In genomic region chr15:92069308-92070244, GRCh38 we compare ENCODE assay signal across 8 cellular contexts.
DNase-seq lines count a peak whose midpoint lies in the region; ATAC-seq and TF ChIP-seq lines count a peak whose summit lies in the region.

No MANE protein-coding gene starts in this region.

- no peaks in the 10 kb centered on the region for H4K20me1 ChIP-seq in GM23338 (replicated peaks; ENCODE audit: insufficient read depth)

- H2AFZ ChIP-seq in neuronal stem cell (ENCODE audit: low read length) (no peak overlapping the region), GM23338 (no peak overlapping the region)

- H2BK120ac ChIP-seq in neuronal stem cell (ENCODE audit: low read depth, low read length) = no peak overlapping the region

- no peaks in the 10 kb centered on the region for H3K9me3 ChIP-seq in neuronal stem cell (replicated peaks in 1 of 2; ENCODE audit: control insufficient read depth in 2 of 2, insufficient read depth in 1 of 2, low read depth in 1 of 2, low read length in 2 of 2)
- H3K9me3 ChIP-seq in upper lobe of right lung = no peaks in the 10 kb centered on the region
- no peaks in the 10 kb centered on the region for H3K9me3 ChIP-seq in SJCRH30 (replicated peaks)

- H3K27me3 ChIP-seq in neuronal stem cell (ENCODE audit: control insufficient read depth in 3 of 3, insufficient read depth in 3 of 3, low read depth in 1 of 3, low read length in 3 of 3) = peaks cover 0 to 4% (median 0%) of the 10 kb centered on the region in 3 experiments
- H3K27me3 ChIP-seq in upper lobe of right lung = no peaks in the 10 kb centered on the region
- H3K27me3 ChIP-seq in SJCRH30 = no peaks in the 10 kb centered on the region
- no peaks in the 10 kb centered on the region for H3K27me3 ChIP-seq in GM23338 (ENCODE audit: insufficient read depth)

- no peaks in the 10 kb centered on the region for H3K9me2 ChIP-seq in GM23338 (ENCODE audit: insufficient read depth)

- no peak overlapping the region for H2BK12ac ChIP-seq in neuronal stem cell (ENCODE audit: low read length)

- H4K8ac ChIP-seq in neuronal stem cell (ENCODE audit: low read depth, low read length) = no peak overlapping the region

- no CpG with 5 or more reads among the region's 20 CpGs for WGBS in neuronal stem cell (ENCODE audit: extremely low coverage in 2 of 2, insufficient read length in 2 of 2, insufficient replicate concordance in 1 of 2), 2 donors

- no peak overlapping the region for H3K4ac ChIP-seq in neuronal stem cell (ENCODE audit: low read length)

- H3K27ac ChIP-seq in neuronal stem cell (replicated peaks; ENCODE audit: low read length) (no peak overlapping the region), upper lobe of right lung (no peak overlapping the region), SJCRH30 (no peak overlapping the region), GM23338 (ENCODE audit: low read depth) (no peak overlapping the region)

- no peaks in the 10 kb centered on the region for H3K36me3 Mint-ChIP-seq in GM23338 (ENCODE audit: low read depth)

- no peaks in the 10 kb centered on the region for H3K79me1 ChIP-seq in neuronal stem cell (ENCODE audit: low read depth, low read length)

- no peaks in the 10 kb centered on the region for H3F3A ChIP-seq in GM23338 (replicated peaks; ENCODE audit: low read depth)

- H4K91ac ChIP-seq in neuronal stem cell (ENCODE audit: low read depth, low read length, poor library complexity) = no peak overlapping the region

- DNase-seq in GM04504 (ENCODE audit: low read depth) (peak; percentile 41), UCSD-AML1 (lab: John Stamatoyannopoulos, UW; ENCODE audit: unreplicated experiment) (peak; percentile 67), choroid plexus epithelial cell (ENCODE audit: low read depth) (peak; percentile 31), neuronal stem cell (ENCODE audit: low spot score) (no peak), upper lobe of right lung (peak; percentile 62), SJCRH30 (no peak), GM23338 (ENCODE audit: low spot score) (no peak)

- no peak overlapping the region for H3K9ac ChIP-seq in neuronal stem cell (ENCODE audit: low read depth, low read length, poor library complexity)

- H2BK15ac ChIP-seq in neuronal stem cell (ENCODE audit: low read length) = no peak overlapping the region

- peaks cover 2% of the 10 kb centered on the region for H3K27me3 Mint-ChIP-seq in GM23338 (ENCODE audit: insufficient read depth, low read depth, poor library complexity)

- H3K79me2 ChIP-seq in GM23338 (replicated peaks; ENCODE audit: insufficient read depth) = peaks cover 4% of the 10 kb centered on the region; the same call in 1 of the 2 replicates

- H3K4me2 ChIP-seq in neuronal stem cell (ENCODE audit: insufficient read depth, low read length, poor library complexity, severe bottlenecking) = no peak overlapping the region
- H3K4me2 ChIP-seq in GM23338 = no peak overlapping the region

- H3K36me3 ChIP-seq in neuronal stem cell (replicated peaks in 1 of 2; ENCODE audit: control insufficient read depth in 2 of 2, insufficient read depth in 2 of 2, low read length in 2 of 2) = no peaks in the 10 kb centered on the region
- no peaks in the 10 kb centered on the region for H3K36me3 ChIP-seq in upper lobe of right lung
- H3K36me3 ChIP-seq in SJCRH30 = no peaks in the 10 kb centered on the region
- H3K36me3 ChIP-seq in GM23338 (ENCODE audit: insufficient read depth) = no peaks in the 10 kb centered on the region

- ATAC-seq in HG03103 (IDR thresholded peaks at IDR 0.05; ENCODE audit: low read depth, unreplicated experiment) = peak; percentile 39
- peak; percentile 80 for ATAC-seq in upper lobe of right lung
- ATAC-seq in GM23338 = no peak

- H3K9me3 Mint-ChIP-seq in GM23338 = no peaks in the 10 kb centered on the region

- H3K4me3 ChIP-seq in choroid plexus epithelial cell (ENCODE audit: low read depth, low read length) (no peak overlapping the region), neuronal stem cell (ENCODE audit: low read length in 2 of 2) (no peak overlapping the region), upper lobe of right lung (peak overlapping the region; percentile 32), SJCRH30 (no peak overlapping the region), GM23338 (no peak overlapping the region)

- no peak overlapping the region for H2BK5ac ChIP-seq in neuronal stem cell (ENCODE audit: low read length)

- H3K27ac Mint-ChIP-seq in GM23338 = no peak overlapping the region

- H3K14ac ChIP-seq in neuronal stem cell (ENCODE audit: low read length) = no peak overlapping the region

- peaks cover 9% of the 10 kb centered on the region for H3K4me1 Mint-ChIP-seq in GM23338

- H3K18ac ChIP-seq in neuronal stem cell (ENCODE audit: low read length) = no peak overlapping the region

- H2AK5ac ChIP-seq in neuronal stem cell (ENCODE audit: low read depth, low read length) = peak overlapping the region; percentile 5

- intact Hi-C loops in upper lobe of right lung (cut with DNase I) = no loop called here

- H3K4me3 Mint-ChIP-seq in GM23338 = no peak overlapping the region

- H3K23ac ChIP-seq in neuronal stem cell (ENCODE audit: low read depth, low read length, poor library complexity) = no peak overlapping the region

- H3K4me1 ChIP-seq in neuronal stem cell (ENCODE audit: control insufficient read depth in 2 of 2, insufficient read depth in 1 of 2, low read depth in 1 of 2, low read length in 2 of 2) (peaks cover 0 to 2% of the 10 kb centered on the region in 2 donors), upper lobe of right lung (peaks cover 47% of the 10 kb centered on the region), SJCRH30 (no peaks in the 10 kb centered on the region), GM23338 (ENCODE audit: insufficient read depth) (no peaks in the 10 kb centered on the region)

- TF ChIP-seq CTCF in choroid plexus epithelial cell (conservative IDR thresholded peaks at IDR 0.05; ENCODE audit: low read depth, low read length) = no peak
- TF ChIP-seq CTCF in upper lobe of right lung (IDR thresholded peaks at IDR 0.05) = no peak
- TF ChIP-seq CTCF in GM23338 (conservative IDR thresholded peaks at IDR 0.05; ENCODE audit: low read depth in 2 of 2) = no peak

TF ChIP-seq in GM23338, 12 proteins besides CTCF, POLR2A, EP300 and RAD21:
- no peak for TF ChIP-seq POLR2AphosphoS5 (IDR thresholded peaks at IDR 0.05; ENCODE audit: low read depth)
- no peak for TF ChIP-seq ETS1 (IDR thresholded peaks at IDR 0.05)
- no peak for TF ChIP-seq JUNB (IDR thresholded peaks at IDR 0.05; ENCODE audit: unreplicated experiment)
- no peak for TF ChIP-seq REST (IDR thresholded peaks at IDR 0.05; ENCODE audit: unreplicated experiment)
- no peak for TF ChIP-seq CREB1 (CRISPR knock-in tag; IDR thresholded peaks at IDR 0.05; ENCODE audit: low read depth)
- no peak for TF ChIP-seq ZNF331 (CRISPR knock-in tag; IDR thresholded peaks at IDR 0.05; ENCODE audit: low read depth)

Comparison
In these comparisons a context has a peak if more than half of its experiments do, and no peak if none do; other contexts are left out.
1. DNase-seq: peak in GM04504 (single experiment), UCSD-AML1 (single experiment), choroid plexus epithelial cell (single experiment) and upper lobe of right lung (single experiment); none in neuronal stem cell (single experiment), SJCRH30 (0 of 2) and GM23338 (single experiment).